ENCODE assay signal across 30 cellular contexts in the genomic region with DNA sequence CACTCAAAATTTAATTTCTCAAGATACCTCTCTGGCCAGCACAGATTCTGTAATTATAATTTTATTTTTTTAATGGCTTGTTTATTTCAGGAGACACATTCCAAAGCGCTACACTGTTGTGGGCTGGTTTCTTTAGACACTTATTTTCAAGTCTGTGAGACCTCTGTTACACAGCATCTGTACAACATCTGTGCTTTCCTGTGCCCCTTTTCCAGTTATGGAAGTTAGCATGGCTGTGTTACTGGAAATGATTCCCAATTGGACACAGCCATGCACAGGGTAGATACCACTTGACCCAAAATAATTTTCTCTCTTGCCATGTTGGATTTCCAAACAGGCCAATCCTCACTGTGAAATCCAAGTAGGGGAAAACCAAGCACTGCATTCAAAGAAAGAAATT.
"Had no signal": no experiment of that assay in that cellular context is flagged by ENCODE, and none has a peak within 500 bp of the region (broad histone marks: within the 10 kb centered on the region; RNA-seq: fewer than 3 reads in every experiment).

No MANE protein-coding gene starts in this region.

- DNase-seq: activated CD4-positive, alpha-beta memory T cell treated with anti-CD3 and anti-CD28 coated beads for 36 hours; activated CD4-positive, alpha-beta T cell treated with anti-CD3 and anti-CD28 coated beads for 48 hours; activated CD8-positive, alpha-beta memory T cell treated with anti-CD3 and anti-CD28 coated beads, Interleukin-2, amount 50 U/mL, for 4 hours; activated effector memory CD4-positive, alpha-beta T cell treated with anti-CD3 and anti-CD28 coated beads, Interleukin-2, amount 50 U/mL, for 16 hours; activated naive CD4-positive, alpha-beta T cell treated with anti-CD3 and anti-CD28 coated beads for 36 hours; activated naive CD8-positive, alpha-beta T cell treated with anti-CD3 and anti-CD28 coated beads, Interleukin-2, amount 10 ng/mL, durations not matched to agents 7 days and 5 days; activated T-cell treated with anti-CD3 and anti-CD28 coated beads, Interleukin-2, amount 50 U/mL, for 1 hour; brain microvascular endothelial cell; dorsolateral prefrontal cortex; effector memory CD8-positive, alpha-beta T cell; gastrocnemius medialis; head of caudate nucleus; hippocampal formation; left colon; lower lobe of right lung; mucosa of descending colon; stimulated activated CD4-positive, alpha-beta T cell treated with anti-CD3 and anti-CD28 coated beads, Interleukin-15, amount 100 ng/mL, for 24 hours; stimulated activated CD4-positive, alpha-beta T cell treated with anti-CD3 and anti-CD28 coated beads, Interleukin-2, amount 100 ng/mL, for 24 hours; stimulated activated naive CD4-positive, alpha-beta T cell; T-helper 17 cell; T1000; testis; transverse colon; WERI-Rb-1 had no signal

- H3K9me3 Mint-ChIP-seq: activated naive CD4-positive, alpha-beta T cell treated with anti-CD3 and anti-CD28 coated beads for 36 hours; activated T-helper 1 cell treated with anti-CD3 and anti-CD28 coated beads, Interleukin-12 subunit alpha, Interleukin-12 subunit beta, Interleukin-2, Interleukin-4 antibody, amounts not matched to agents 30 ng/mL and 10 ng/mL and 1 ng/mL, durations not matched to agents 14 hours and 24 hours and 36 hours had no signal

- H3K36me3 ChIP-seq: brain microvascular endothelial cell, gastrocnemius medialis, lower lobe of right lung, right atrium auricular region, transverse colon, WERI-Rb-1 had no signal

- H3K4me3 Mint-ChIP-seq: activated CD4-positive, alpha-beta memory T cell treated with anti-CD3 and anti-CD28 coated beads for 36 hours; activated naive CD4-positive, alpha-beta T cell treated with anti-CD3 and anti-CD28 coated beads for 36 hours; activated naive CD8-positive, alpha-beta T cell treated with anti-CD3 and anti-CD28 coated beads, Interleukin-2, amount 10 ng/mL, durations not matched to agents 7 days and 5 days; activated T-helper 1 cell treated with anti-CD3 and anti-CD28 coated beads, Interleukin-12 subunit alpha, Interleukin-12 subunit beta, Interleukin-2, Interleukin-4 antibody, amounts not matched to agents 30 ng/mL and 10 ng/mL and 1 ng/mL, durations not matched to agents 14 hours and 24 hours and 36 hours; effector memory CD8-positive, alpha-beta T cell; T-helper 17 cell had no signal

- H3K36me3 Mint-ChIP-seq: activated CD4-positive, alpha-beta memory T cell treated with anti-CD3 and anti-CD28 coated beads for 36 hours; activated naive CD8-positive, alpha-beta T cell treated with anti-CD3 and anti-CD28 coated beads, Interleukin-2, amount 10 ng/mL, durations not matched to agents 7 days and 5 days had no signal

- H3K4me1 ChIP-seq: gastrocnemius medialis, right atrium auricular region, testis, transverse colon had no signal

- H3K27ac ChIP-seq: brain microvascular endothelial cell, coronary artery, dorsolateral prefrontal cortex, gastrocnemius medialis, lower lobe of right lung, right atrium auricular region, testis, transverse colon, WERI-Rb-1 had no signal

- H3K27me3 ChIP-seq: brain microvascular endothelial cell, dorsolateral prefrontal cortex, gastrocnemius medialis, right atrium auricular region, testis, transverse colon had no signal

- H3K27ac Mint-ChIP-seq: activated CD4-positive, alpha-beta memory T cell treated with anti-CD3 and anti-CD28 coated beads for 36 hours; activated naive CD4-positive, alpha-beta T cell treated with anti-CD3 and anti-CD28 coated beads for 36 hours; activated naive CD8-positive, alpha-beta T cell treated with anti-CD3 and anti-CD28 coated beads, Interleukin-2, amount 10 ng/mL, durations not matched to agents 7 days and 5 days; activated T-helper 1 cell treated with anti-CD3 and anti-CD28 coated beads, Interleukin-12 subunit alpha, Interleukin-12 subunit beta, Interleukin-2, Interleukin-4 antibody, amounts not matched to agents 30 ng/mL and 10 ng/mL and 1 ng/mL, durations not matched to agents 14 hours and 24 hours and 36 hours; effector memory CD8-positive, alpha-beta T cell; T-helper 17 cell had no signal

- H3K9me3 ChIP-seq: gastrocnemius medialis, lower lobe of right lung, testis, transverse colon had no signal

- H3K4me3 ChIP-seq: coronary artery, dorsolateral prefrontal cortex, gastrocnemius medialis, lower lobe of right lung, mucosa of descending colon, right atrium auricular region, testis, transverse colon had no signal

- H3K4me1 Mint-ChIP-seq: T-helper 17 cell had no signal

- ATAC-seq: activated CD4-positive, CD25-positive, alpha-beta regulatory T cell treated with anti-CD3 and anti-CD28 coated beads, Interleukin-2, amount 50 U/mL, for 24 hours; effector memory CD8-positive, alpha-beta T cell; esophagus mucosa; gastrocnemius medialis; left colon; mucosa of descending colon; natural killer cell treated with Interleukin-12 subunit alpha and Interleukin-12 subunit beta and Interleukin-15 and Interleukin-18, amount 100 ng/mL, for 72 hours; T-helper 17 cell had no signal
